Comparison of ENCODE assay signal across 12 cellular contexts in the genomic region with DNA sequence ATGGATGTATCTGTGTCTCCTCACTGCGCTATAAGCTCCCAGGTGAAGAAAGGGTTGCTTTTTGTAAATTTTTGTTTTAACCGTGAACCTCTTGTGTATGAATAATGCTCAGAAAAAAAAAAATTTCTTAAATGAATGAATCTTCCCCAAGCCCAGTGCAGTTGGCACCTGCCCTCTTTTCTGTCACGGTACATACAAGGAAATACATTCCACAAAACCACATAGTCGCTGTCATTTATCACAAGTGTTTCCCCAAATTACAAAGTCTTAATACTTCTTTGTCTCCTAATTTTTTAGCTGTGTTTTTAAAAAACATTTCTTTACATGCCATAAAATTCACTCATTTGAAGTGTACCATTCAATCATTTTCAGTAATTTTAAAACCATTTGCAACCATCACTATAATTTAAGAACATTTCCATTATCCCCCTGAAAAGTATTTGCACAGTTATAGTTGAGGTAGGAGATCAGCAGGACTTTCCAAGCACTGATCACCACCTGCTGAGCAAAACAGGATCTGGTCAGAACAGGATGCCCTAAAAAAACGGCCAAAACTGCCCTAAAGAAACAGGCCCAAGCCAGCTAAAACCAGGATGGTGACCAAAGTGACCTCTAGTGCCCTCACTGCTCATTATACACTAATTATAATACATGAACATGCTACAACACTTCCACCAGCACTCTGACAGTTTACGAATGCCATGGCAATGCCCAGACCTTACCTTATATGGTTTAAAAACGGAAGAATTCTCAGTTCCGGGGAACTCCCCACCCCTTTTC. TPM values are rescaled to one million over a fixed set of nuclear protein-coding genes. Genes with fewer than 3 reads are reported as not detected.
DNase-seq lines count a peak whose midpoint lies in the region; ATAC-seq and TF ChIP-seq lines count a peak whose summit lies in the region.
"Had no signal": no experiment of that assay in that cellular context is flagged by ENCODE, and none has a peak within 500 bp of the region (broad histone marks: within the 10 kb centered on the region; RNA-seq: fewer than 3 reads in every experiment).

No MANE protein-coding gene starts in this region.

- DNase-seq in CD4-positive, alpha-beta T cell = no peak
- no peak for DNase-seq in HFFc6
- DNase-seq in activated T-helper 1 cell treated with anti-CD3 and anti-CD28 coated beads, Interleukin-12 subunit alpha, Interleukin-12 subunit beta, Interleukin-2, Interleukin-4 antibody, amounts not matched to agents 30 ng/mL and 10 ng/mL and 1 ng/mL, durations not matched to agents 14 hours and 24 hours and 36 hours (ENCODE audit: low spot score) = no peak
- no peak for DNase-seq in naive thymus-derived CD8-positive, alpha-beta T cell
- DNase-seq in GOT3 (lab: John Stamatoyannopoulos, UW) = no peak
- DNase-seq in NCI-H748 treated with DMSO at 0.1 percent for 48 hours (lab: John Stamatoyannopoulos, UW) = no peak
- no peak for DNase-seq in DMS114 treated with DMSO at 0.1 percent for 48 hours (lab: John Stamatoyannopoulos, UW; ENCODE audit: unreplicated experiment)
- DNase-seq: activated CD4-positive, alpha-beta T cell treated with anti-CD3 and anti-CD28 coated beads for 1 hour; PC-3; sigmoid colon; stimulated activated CD8-positive, alpha-beta memory T cell treated with anti-CD3 and anti-CD28 coated beads, Interleukin-4, amount 100 ng/mL, for 48 hours had no signal

- no peaks in the 10 kb centered on the region for H3K9me3 Mint-ChIP-seq in CD4-positive, alpha-beta T cell
- H3K9me3 Mint-ChIP-seq in HFFc6 = no peaks in the 10 kb centered on the region
- H3K9me3 Mint-ChIP-seq in activated T-helper 1 cell treated with anti-CD3 and anti-CD28 coated beads, Interleukin-12 subunit alpha, Interleukin-12 subunit beta, Interleukin-2, Interleukin-4 antibody, amounts not matched to agents 30 ng/mL and 10 ng/mL and 1 ng/mL, durations not matched to agents 14 hours and 24 hours and 36 hours = no peaks in the 10 kb centered on the region
- H3K9me3 Mint-ChIP-seq in naive thymus-derived CD8-positive, alpha-beta T cell = no peaks in the 10 kb centered on the region

- peak overlapping the region; percentile 97 for H3K4me3 Mint-ChIP-seq in CD4-positive, alpha-beta T cell
- H3K4me3 Mint-ChIP-seq in HFFc6 = peak overlapping the region; percentile 96
- peak overlapping the region; percentile 95 for H3K4me3 Mint-ChIP-seq in activated T-helper 1 cell treated with anti-CD3 and anti-CD28 coated beads, Interleukin-12 subunit alpha, Interleukin-12 subunit beta, Interleukin-2, Interleukin-4 antibody, amounts not matched to agents 30 ng/mL and 10 ng/mL and 1 ng/mL, durations not matched to agents 14 hours and 24 hours and 36 hours
- H3K4me3 Mint-ChIP-seq in naive thymus-derived CD8-positive, alpha-beta T cell = peak overlapping the region; percentile 84 to 96 (median 92)

- no peak for ATAC-seq in CD4-positive, alpha-beta T cell (ENCODE audit: poor library complexity)
- no peak for ATAC-seq in naive thymus-derived CD8-positive, alpha-beta T cell
- no peak for ATAC-seq in GM21717 (IDR thresholded peaks at IDR 0.05; ENCODE audit: unreplicated experiment)

- no peaks in the 10 kb centered on the region for H3K27me3 ChIP-seq in CD4-positive, alpha-beta T cell (ENCODE audit: control insufficient read depth, insufficient read depth, low read length)
- H3K27me3 ChIP-seq: sigmoid colon had no signal

- H3K4me1 Mint-ChIP-seq in CD4-positive, alpha-beta T cell (ENCODE audit: low read depth) = peaks cover 58% of the 10 kb centered on the region
- peaks cover 52% of the 10 kb centered on the region for H3K4me1 Mint-ChIP-seq in HFFc6 (ENCODE audit: low read depth)
- peaks cover 74% of the 10 kb centered on the region for H3K4me1 Mint-ChIP-seq in activated T-helper 1 cell treated with anti-CD3 and anti-CD28 coated beads, Interleukin-12 subunit alpha, Interleukin-12 subunit beta, Interleukin-2, Interleukin-4 antibody, amounts not matched to agents 30 ng/mL and 10 ng/mL and 1 ng/mL, durations not matched to agents 14 hours and 24 hours and 36 hours (ENCODE audit: low read depth)
- H3K4me1 Mint-ChIP-seq in naive thymus-derived CD8-positive, alpha-beta T cell = peaks cover 14 to 58% (median 49%) of the 10 kb centered on the region in 4 donors

- H3K27ac ChIP-seq in CD4-positive, alpha-beta T cell (ENCODE audit: low read depth, low read length) = no peak overlapping the region

- peaks cover 4% of the 10 kb centered on the region for H3K36me3 Mint-ChIP-seq in CD4-positive, alpha-beta T cell (ENCODE audit: low read depth)
- H3K36me3 Mint-ChIP-seq in HFFc6 (ENCODE audit: low read depth) = peaks cover 13% of the 10 kb centered on the region
- peaks cover 27% of the 10 kb centered on the region for H3K36me3 Mint-ChIP-seq in activated T-helper 1 cell treated with anti-CD3 and anti-CD28 coated beads, Interleukin-12 subunit alpha, Interleukin-12 subunit beta, Interleukin-2, Interleukin-4 antibody, amounts not matched to agents 30 ng/mL and 10 ng/mL and 1 ng/mL, durations not matched to agents 14 hours and 24 hours and 36 hours (ENCODE audit: low read depth)
- H3K36me3 Mint-ChIP-seq in naive thymus-derived CD8-positive, alpha-beta T cell = no peaks in the 10 kb centered on the region

- CTCF ChIA-PET in CD4-positive, alpha-beta T cell (lab: Charles Lee) = no interaction called here

- intact Hi-C loops in CD4-positive, alpha-beta T cell (cut with DNase I, micrococcal nuclease) = loop anchor here (5.0 to 10.0 kb wide), 4 partner anchors 90 to 382 kb away; partner anchors contain the start of gene TPP2 (in 1 of the 2)
- intact Hi-C loops in activated T-helper 1 cell treated with anti-CD3 and anti-CD28 coated beads, Interleukin-12 subunit alpha, Interleukin-12 subunit beta, Interleukin-2, Interleukin-4 antibody, amounts not matched to agents 30 ng/mL and 10 ng/mL and 1 ng/mL, durations not matched to agents 14 hours and 24 hours and 36 hours (cut with micrococcal nuclease) = loop anchor here (5.0 to 10.0 kb wide), 2 partner anchors 92 to 1150 kb away; no protein-coding TSS in a partner anchor

- no peaks in the 10 kb centered on the region for H3K9me3 ChIP-seq in CD4-positive, alpha-beta T cell (ENCODE audit: control insufficient read depth, low read length)
- H3K9me3 ChIP-seq: sigmoid colon had no signal

- H3K27ac Mint-ChIP-seq in CD4-positive, alpha-beta T cell = peak overlapping the region; percentile 94
- peak overlapping the region; percentile 91 for H3K27ac Mint-ChIP-seq in HFFc6
- peak overlapping the region; percentile 95 for H3K27ac Mint-ChIP-seq in activated T-helper 1 cell treated with anti-CD3 and anti-CD28 coated beads, Interleukin-12 subunit alpha, Interleukin-12 subunit beta, Interleukin-2, Interleukin-4 antibody, amounts not matched to agents 30 ng/mL and 10 ng/mL and 1 ng/mL, durations not matched to agents 14 hours and 24 hours and 36 hours
- peak overlapping the region; percentile 64 to 97 (median 92) for H3K27ac Mint-ChIP-seq in naive thymus-derived CD8-positive, alpha-beta T cell

- POLR2A ChIA-PET in CD4-positive, alpha-beta T cell (lab: Charles Lee) = interaction anchor here (0.8 to 5.6 kb wide), 5 partner anchors 25 to 180 kb away, joined by 3 to 95 read pairs (median 18); partner anchors contain the start of genes BIVM, ERCC5, POGLUT2 and TPP2
- POLR2A ChIA-PET in naive thymus-derived CD8-positive, alpha-beta T cell (lab: Charles Lee) = interaction anchor here (2.8 to 4.8 kb wide), 3 partner anchors 10 to 71 kb away, joined by 7 to 63 read pairs (median 24); partner anchors contain the start of genes BIVM, ERCC5 and POGLUT2

- no peaks in the 10 kb centered on the region for H3K27me3 Mint-ChIP-seq in CD4-positive, alpha-beta T cell
- H3K27me3 Mint-ChIP-seq in HFFc6 (ENCODE audit: insufficient read depth) = no peaks in the 10 kb centered on the region
- no peaks in the 10 kb centered on the region for H3K27me3 Mint-ChIP-seq in activated T-helper 1 cell treated with anti-CD3 and anti-CD28 coated beads, Interleukin-12 subunit alpha, Interleukin-12 subunit beta, Interleukin-2, Interleukin-4 antibody, amounts not matched to agents 30 ng/mL and 10 ng/mL and 1 ng/mL, durations not matched to agents 14 hours and 24 hours and 36 hours (ENCODE audit: insufficient read depth)
- no peaks in the 10 kb centered on the region for H3K27me3 Mint-ChIP-seq in naive thymus-derived CD8-positive, alpha-beta T cell

- TF ChIP-seq CTCF in CD4-positive, alpha-beta T cell (IDR thresholded peaks at IDR 0.05) = no peak
- no peak for TF ChIP-seq CTCF in HFFc6 (IDR thresholded peaks at IDR 0.05)

RNA-seq across cellular contexts. Expression of gene TEX30, which starts 1.2 kb away (rescaled TPM):
- 1 to 10 TPM; 4.6 to 6.3 TPM for total RNA-seq in CD4-positive, alpha-beta T cell
- total RNA-seq in HFFc6 (2021; fragmentation: NEBNext Ultra II Directional; extraction: Animal tissue kit (Norgen Biotek cat#: 25700)) = 10 to 100 TPM in 5 of 6 experiments, 1 to 10 TPM in 1; 9.0 to 19.4 (median 16.2) TPM
- total RNA-seq in activated T-helper 1 cell treated with anti-CD3 and anti-CD28 coated beads, Interleukin-12 subunit alpha, Interleukin-12 subunit beta, Interleukin-2, Interleukin-4 antibody, amounts not matched to agents 30 ng/mL and 10 ng/mL and 1 ng/mL, durations not matched to agents 14 hours and 24 hours and 36 hours = 60.2 and 66.0 TPM in 2 replicates
- 10 to 100 TPM; 11.1 to 12.2 TPM for total RNA-seq in naive thymus-derived CD8-positive, alpha-beta T cell
- polyA plus RNA-seq in naive thymus-derived CD8-positive, alpha-beta T cell = 10 to 100 TPM; 23.8 to 25.0 (median 24.3) TPM

RNA-seq across cellular contexts. Expression of gene POGLUT2, which starts 24.0 kb away (rescaled TPM):
- not detected for total RNA-seq in CD4-positive, alpha-beta T cell
- 10 to 100 TPM; 12.0 to 26.8 (median 13.8) TPM for total RNA-seq in HFFc6 (2021; fragmentation: NEBNext Ultra II Directional; extraction: Animal tissue kit (Norgen Biotek cat#: 25700))
- 15.8 and 17.8 TPM in 2 replicates for total RNA-seq in activated T-helper 1 cell treated with anti-CD3 and anti-CD28 coated beads, Interleukin-12 subunit alpha, Interleukin-12 subunit beta, Interleukin-2, Interleukin-4 antibody, amounts not matched to agents 30 ng/mL and 10 ng/mL and 1 ng/mL, durations not matched to agents 14 hours and 24 hours and 36 hours
- total RNA-seq in naive thymus-derived CD8-positive, alpha-beta T cell = 1 to 10 TPM in 1 of 2 experiments, under 1 TPM in 1; 0.60 to 1.1 TPM
- polyA plus RNA-seq in naive thymus-derived CD8-positive, alpha-beta T cell = under 1 TPM in 2 of 3 donors, not detected in 1; 0.56 to 0.81 TPM

RNA-seq across cellular contexts. Expression of gene BIVM, which starts 24.1 kb away (rescaled TPM):
- total RNA-seq in CD4-positive, alpha-beta T cell = 1 to 10 TPM; 3.4 to 4.3 TPM
- 10 to 100 TPM; 16.6 to 24.0 (median 18.9) TPM for total RNA-seq in HFFc6 (2021; fragmentation: NEBNext Ultra II Directional; extraction: Animal tissue kit (Norgen Biotek cat#: 25700))
- 34.4 and 35.6 TPM in 2 replicates for total RNA-seq in activated T-helper 1 cell treated with anti-CD3 and anti-CD28 coated beads, Interleukin-12 subunit alpha, Interleukin-12 subunit beta, Interleukin-2, Interleukin-4 antibody, amounts not matched to agents 30 ng/mL and 10 ng/mL and 1 ng/mL, durations not matched to agents 14 hours and 24 hours and 36 hours
- 10 to 100 TPM; 11.8 to 12.1 TPM for total RNA-seq in naive thymus-derived CD8-positive, alpha-beta T cell
- polyA plus RNA-seq in naive thymus-derived CD8-positive, alpha-beta T cell = 1 to 10 TPM; 4.5 to 8.7 (median 6.4) TPM
